Comparison of ENCODE assay signal across 1 cellular context in genomic region chr2:216146573-216146972, GRCh38.
TF ChIP-seq lines count a peak whose summit lies in the region.

No MANE protein-coding gene starts in this region.

TF ChIP-seq in SK-N-SH, 30 proteins besides CTCF, POLR2A, EP300 and RAD21:
- TF ChIP-seq NFIC (IDR thresholded peaks at IDR 0.05; ENCODE audit: borderline replicate concordance) (no peak), USF2 (IDR thresholded peaks at IDR 0.05; ENCODE audit: borderline replicate concordance, low read depth, low read length) (no peak), FOXM1 (IDR thresholded peaks at IDR 0.05; ENCODE audit: low read depth) (no peak), MXI1 (IDR thresholded peaks at IDR 0.05; ENCODE audit: low read depth, low read length) (no peak), FOSL2 (IDR thresholded peaks at IDR 0.05; ENCODE audit: borderline replicate concordance, low read depth) (no peak), ELF1 (IDR thresholded peaks at IDR 0.05) (no peak), GATA2 (CRISPR knock-in tag; IDR thresholded peaks at IDR 0.05) (no peak)
